20 cellular contexts compared by ENCODE assay signal in the genomic region with DNA sequence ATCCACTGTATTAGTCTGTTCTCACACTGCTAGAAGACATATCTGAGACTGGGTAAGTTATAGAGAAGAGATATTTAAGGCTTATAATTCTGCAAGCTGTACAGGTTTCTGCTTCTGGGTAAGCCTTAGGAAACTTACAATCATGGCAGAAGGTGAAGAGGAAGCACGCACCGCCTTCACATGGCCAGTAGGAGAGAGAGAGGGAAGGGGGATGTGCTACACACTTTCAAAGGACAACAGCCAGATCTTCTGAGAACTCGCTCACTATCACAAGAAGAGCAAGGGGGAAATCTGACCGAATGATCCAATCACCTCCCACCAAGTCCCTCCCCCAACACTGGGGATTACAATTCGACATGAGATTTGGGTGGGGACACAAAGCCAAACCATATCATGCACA. TPM values are rescaled to one million over a fixed set of nuclear protein-coding genes. Genes with fewer than 3 reads are reported as not detected.
A peak's percentile ranks its signal among the peaks of the same experiment; 100 is the strongest.
DNase-seq lines count a peak whose midpoint lies in the region; ATAC-seq and TF ChIP-seq lines count a peak whose summit lies in the region.
"Had no signal": no experiment of that assay in that cellular context is flagged by ENCODE, and none has a peak within 500 bp of the region (broad histone marks: within the 10 kb centered on the region; RNA-seq: fewer than 3 reads in every experiment).

No MANE protein-coding gene starts in this region.

- H3K4me2 ChIP-seq in Karpas-422 (ENCODE audit: low read depth, low read length, poor library complexity, severe bottlenecking) = no peak overlapping the region

- H3K27me3 ChIP-seq in foreskin keratinocyte = no peaks in the 10 kb centered on the region
- H3K27me3 ChIP-seq in right cardiac atrium (ENCODE audit: control insufficient read depth, insufficient read depth) = no peaks in the 10 kb centered on the region
- H3K27me3 ChIP-seq in Karpas-422 (ENCODE audit: low read length) = no peaks in the 10 kb centered on the region
- H3K27me3 ChIP-seq: neutrophil had no signal

- no peak for DNase-seq in natural killer cell treated with Interleukin-12 subunit alpha and Interleukin-12 subunit beta and Interleukin-15 and Interleukin-18, amount 100 ng/mL, for 72 hours (ENCODE audit: low spot score)
- no peak for DNase-seq in natural killer cell
- no peak for DNase-seq in astrocyte of the spinal cord (ENCODE audit: low read depth, low spot score)
- DNase-seq in foreskin keratinocyte = no peak
- no peak for DNase-seq in right cardiac atrium
- DNase-seq in Karpas-422 = no peak
- DNase-seq in stimulated activated naive CD4-positive, alpha-beta T cell (lab: John Stamatoyannopoulos, UW) = no peak
- no peak for DNase-seq in HuH-7 (ENCODE audit: low spot score)
- DNase-seq: CD8-positive, alpha-beta memory T cell; effector memory CD8-positive, alpha-beta T cell; foreskin fibroblast; left colon; NCI-H1105 treated with DMSO at 0.1 percent for 48 hours; NCI-H524 treated with DMSO at 0.1 percent for 48 hours; stimulated activated naive CD4-positive, alpha-beta T cell treated with Interleukin-2 at 50 U/mL for 16 hours; T-cell; trophoblast cell had no signal

- H3K4me1 ChIP-seq in foreskin keratinocyte = peaks cover 9% of the 10 kb centered on the region
- peaks cover 6% of the 10 kb centered on the region for H3K4me1 ChIP-seq in right cardiac atrium (ENCODE audit: control insufficient read depth, insufficient read depth, low read length)
- H3K4me1 ChIP-seq in Karpas-422 (ENCODE audit: low read length) = peaks cover 6% of the 10 kb centered on the region

- no peak overlapping the region for H3K27ac Mint-ChIP-seq in natural killer cell treated with Interleukin-12 subunit alpha and Interleukin-12 subunit beta and Interleukin-15 and Interleukin-18, amount 100 ng/mL, for 72 hours
- peak overlapping the region in 1 of 2 donors; percentile 51 for H3K27ac Mint-ChIP-seq in natural killer cell
- H3K27ac Mint-ChIP-seq: T-cell had no signal

- H3K79me2 ChIP-seq in Karpas-422 (ENCODE audit: low read length) = peaks cover 97% of the 10 kb centered on the region

- intact Hi-C loops in natural killer cell (cut with micrococcal nuclease) (no loop called here), right cardiac atrium (cut with DNase I) (no loop called here)

- peaks cover 48 to 55% of the 10 kb centered on the region in 2 donors for H3K4me1 Mint-ChIP-seq in natural killer cell treated with Interleukin-12 subunit alpha and Interleukin-12 subunit beta and Interleukin-15 and Interleukin-18, amount 100 ng/mL, for 72 hours (ENCODE audit: low read depth in 2 of 2)
- H3K4me1 Mint-ChIP-seq in natural killer cell = peaks cover 65 to 66% of the 10 kb centered on the region in 2 donors

- no peak overlapping the region for H3K9ac ChIP-seq in Karpas-422 (ENCODE audit: low read length)

- H3K36me3 ChIP-seq in Karpas-422 (ENCODE audit: insufficient read depth, low read length) = peaks cover 7% of the 10 kb centered on the region; the same call in 1 of the 2 replicates
- H3K36me3 ChIP-seq: neutrophil had no signal

- 95% methylated on average over 5 of the region's 5 CpGs for WGBS in right cardiac atrium

- H4K20me1 ChIP-seq in Karpas-422 (ENCODE audit: insufficient read depth, low read depth, low read length) = peaks cover 6% of the 10 kb centered on the region; the same call in 1 of the 2 replicates

- in situ Hi-C loops in astrocyte of the spinal cord (cut with HindIII; ENCODE audit: low sequenced_read_pairs) = no loop called here

- peaks cover 7% of the 10 kb centered on the region for H3K36me3 Mint-ChIP-seq in natural killer cell treated with Interleukin-12 subunit alpha and Interleukin-12 subunit beta and Interleukin-15 and Interleukin-18, amount 100 ng/mL, for 72 hours
- no peaks in the 10 kb centered on the region for H3K36me3 Mint-ChIP-seq in natural killer cell

- H3K4me3 Mint-ChIP-seq in natural killer cell treated with Interleukin-12 subunit alpha and Interleukin-12 subunit beta and Interleukin-15 and Interleukin-18, amount 100 ng/mL, for 72 hours = peak overlapping the region; percentile 38
- no peak overlapping the region for H3K4me3 Mint-ChIP-seq in natural killer cell

- H3K27me3 Mint-ChIP-seq in natural killer cell treated with Interleukin-12 subunit alpha and Interleukin-12 subunit beta and Interleukin-15 and Interleukin-18, amount 100 ng/mL, for 72 hours = no peaks in the 10 kb centered on the region
- H3K27me3 Mint-ChIP-seq in natural killer cell (ENCODE audit: low read depth in 2 of 2) = no peaks in the 10 kb centered on the region
- H3K27me3 Mint-ChIP-seq: CD8-positive, alpha-beta memory T cell; effector memory CD8-positive, alpha-beta T cell; T-cell had no signal

- TF ChIP-seq CTCF in natural killer cell (IDR thresholded peaks at IDR 0.05) = no peak
- peak; percentile 19 for TF ChIP-seq CTCF in astrocyte of the spinal cord (IDR thresholded peaks at IDR 0.05; ENCODE audit: low read depth, low read length)
- TF ChIP-seq CTCF in foreskin keratinocyte (conservative IDR thresholded peaks at IDR 0.05) = peak; percentile 12

- H3K4me3 ChIP-seq in astrocyte of the spinal cord (ENCODE audit: low read depth, low read length) = no peak overlapping the region
- no peak overlapping the region for H3K4me3 ChIP-seq in right cardiac atrium (ENCODE audit: low read length)
- no peak overlapping the region for H3K4me3 ChIP-seq in Karpas-422 (ENCODE audit: low read length)

- ATAC-seq in natural killer cell treated with Interleukin-12 subunit alpha and Interleukin-12 subunit beta and Interleukin-15 and Interleukin-18, amount 100 ng/mL, for 72 hours = no peak
- ATAC-seq in natural killer cell (no peak), foreskin keratinocyte (no peak), right cardiac atrium (no peak)
- ATAC-seq: effector memory CD8-positive, alpha-beta T cell; left colon; Right ventricle myocardium inferior had no signal

- no peaks in the 10 kb centered on the region for H3K9me2 ChIP-seq in Karpas-422 (replicated peaks; ENCODE audit: insufficient read depth, low read length)

- H3K9me3 Mint-ChIP-seq in natural killer cell treated with Interleukin-12 subunit alpha and Interleukin-12 subunit beta and Interleukin-15 and Interleukin-18, amount 100 ng/mL, for 72 hours = no peaks in the 10 kb centered on the region
- no peaks in the 10 kb centered on the region for H3K9me3 Mint-ChIP-seq in natural killer cell
- H3K9me3 Mint-ChIP-seq: CD8-positive, alpha-beta memory T cell; T-cell had no signal

- no peaks in the 10 kb centered on the region for H3K9me3 ChIP-seq in right cardiac atrium (ENCODE audit: control insufficient read depth, low read length)
- H3K9me3 ChIP-seq in Karpas-422 (ENCODE audit: low read length) = no peaks in the 10 kb centered on the region
- H3K9me3 ChIP-seq: neutrophil had no signal

- H3K27ac ChIP-seq in foreskin keratinocyte = no peak overlapping the region
- H3K27ac ChIP-seq in right cardiac atrium (ENCODE audit: low read length) = no peak overlapping the region
- H3K27ac ChIP-seq in Karpas-422 (ENCODE audit: low read length) = no peak overlapping the region
- H3K27ac ChIP-seq: neutrophil, VCaP had no signal

- H2AFZ ChIP-seq in Karpas-422 (ENCODE audit: low read length) = no peak overlapping the region

RNA-seq across cellular contexts. Expression of a gene that starts 13.0 kb away (rescaled TPM):
- 100 to 1,000 TPM in 1 of 2 donors, 10 to 100 TPM in 1; 99.0 to 113 TPM for total RNA-seq in natural killer cell treated with Interleukin-12 subunit alpha and Interleukin-12 subunit beta and Interleukin-15 and Interleukin-18, amount 100 ng/mL, for 72 hours
- total RNA-seq in natural killer cell = 100 to 1,000 TPM; 143 to 181 (median 146) TPM
- total RNA-seq in foreskin keratinocyte = 57.3 and 61.7 TPM in 2 replicates
- 10.6 and 11.9 TPM in 2 replicates for polyA plus RNA-seq in foreskin keratinocyte
- 10 to 100 TPM; 40.3 to 50.7 (median 43.9) TPM for total RNA-seq in right cardiac atrium
- 13.5 TPM for polyA plus RNA-seq in right cardiac atrium
- total RNA-seq in Karpas-422 (2014; rRNA removed; shearing (Covaris generic); ENCODE audit: low replicate concordance) = 56.9 and 103 TPM in 2 replicates
